In the genomic region with DNA sequence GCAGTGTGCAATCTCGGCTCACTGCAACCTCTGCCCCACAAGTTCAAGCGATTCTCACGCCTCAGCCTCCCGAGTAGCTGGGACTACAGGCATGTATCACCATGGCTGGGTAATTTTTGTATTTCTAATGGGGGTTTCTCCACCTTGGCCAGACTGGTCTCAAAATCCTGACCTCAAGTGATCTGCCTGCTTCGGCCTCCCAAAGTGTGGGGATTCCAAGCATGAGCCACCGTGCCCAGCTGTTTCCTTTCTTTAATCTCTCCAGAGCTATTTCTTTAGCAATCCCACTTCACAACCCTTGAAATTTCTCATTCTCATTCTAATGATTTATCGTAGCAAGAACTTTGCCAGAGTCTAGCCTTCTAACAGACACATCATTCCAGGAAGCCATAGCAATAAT, we compare ENCODE assay signal across 24 cellular contexts.
"Had no signal": no experiment of that assay in that cellular context is flagged by ENCODE, and none has a peak within 500 bp of the region (broad histone marks: within the 10 kb centered on the region; RNA-seq: fewer than 3 reads in every experiment).

No MANE protein-coding gene starts in this region.

- H3K27me3 Mint-ChIP-seq: type B pancreatic cell had no signal

- H3K9me3 Mint-ChIP-seq: dendritic cell treated with granulocyte-macrophage colony-stimulating factor and Interleukin-4, amounts not matched to agents 40 ng/mL and 50 ng/mL, for 4 days; effector memory CD8-positive, alpha-beta T cell; stimulated activated effector memory CD8-positive, alpha-beta T cell treated with anti-CD3 and anti-CD28 coated beads, Interleukin-12 subunit alpha, Interleukin-12 subunit beta, amount 100 ng/mL, for 72 hours; type B pancreatic cell had no signal

- H3K27ac ChIP-seq: esophagus squamous epithelium, gastroesophageal sphincter, suprapubic skin, thyroid gland had no signal

- H3K4me1 ChIP-seq: esophagus squamous epithelium, gastroesophageal sphincter, suprapubic skin, thyroid gland had no signal

- H3K4me1 Mint-ChIP-seq: immature natural killer cell; naive B cell; stimulated activated effector memory CD8-positive, alpha-beta T cell treated with anti-CD3 and anti-CD28 coated beads, Interleukin-12 subunit alpha, Interleukin-12 subunit beta, amount 100 ng/mL, for 72 hours had no signal

- H3K27ac Mint-ChIP-seq: dendritic cell treated with granulocyte-macrophage colony-stimulating factor and Interleukin-4, amounts not matched to agents 40 ng/mL and 50 ng/mL, for 4 days; effector memory CD8-positive, alpha-beta T cell; immature natural killer cell; naive B cell; stimulated activated effector memory CD8-positive, alpha-beta T cell treated with anti-CD3 and anti-CD28 coated beads, Interleukin-12 subunit alpha, Interleukin-12 subunit beta, amount 100 ng/mL, for 72 hours; type B pancreatic cell had no signal

- H3K36me3 ChIP-seq: esophagus squamous epithelium, gastroesophageal sphincter, suprapubic skin, thyroid gland had no signal

- DNase-seq: effector memory CD8-positive, alpha-beta T cell; esophagus squamous epithelium; foreskin fibroblast; glutamatergic neuron; immature natural killer cell; left cardiac atrium; left ventricle myocardium superior; mesendoderm; naive B cell; posterior cingulate gyrus; stimulated activated CD4-positive, alpha-beta T cell treated with anti-CD3 and anti-CD28 coated beads, Interleukin-4, amount 100 ng/mL, for 1 hour; stimulated activated CD8-positive, alpha-beta memory T cell treated with anti-CD3 and anti-CD28 coated beads, Interleukin-4, amount 100 ng/mL, for 48 hours; stimulated activated naive CD8-positive, alpha-beta T cell treated with anti-CD3 and anti-CD28 coated beads, Interleukin-15, Interleukin-2, amounts not matched to agents 100 U/mL and 50 U/mL, for 24 hours; thyroid gland had no signal

- H3K4me2 ChIP-seq: smooth muscle cell had no signal

- ATAC-seq: effector memory CD8-positive, alpha-beta T cell; gastroesophageal sphincter; left cardiac atrium; left ventricle myocardium superior; stimulated activated naive CD8-positive, alpha-beta T cell treated with anti-CD3 and anti-CD28 coated beads, Interleukin-15, Interleukin-2, amounts not matched to agents 100 U/mL and 50 U/mL, for 24 hours had no signal

- H3K9me3 ChIP-seq: esophagus squamous epithelium, gastroesophageal sphincter, suprapubic skin, thyroid gland had no signal

- H3K27me3 ChIP-seq: esophagus squamous epithelium, suprapubic skin, thyroid gland had no signal

- H3K4me3 ChIP-seq: esophagus squamous epithelium, gastroesophageal sphincter, lung, smooth muscle cell, suprapubic skin, thyroid gland had no signal

- H3K36me3 Mint-ChIP-seq: immature natural killer cell; naive B cell; stimulated activated effector memory CD8-positive, alpha-beta T cell treated with anti-CD3 and anti-CD28 coated beads, Interleukin-12 subunit alpha, Interleukin-12 subunit beta, amount 100 ng/mL, for 72 hours; type B pancreatic cell had no signal

- H3K4me3 Mint-ChIP-seq: dendritic cell treated with granulocyte-macrophage colony-stimulating factor and Interleukin-4, amounts not matched to agents 40 ng/mL and 50 ng/mL, for 4 days; effector memory CD8-positive, alpha-beta T cell; immature natural killer cell; stimulated activated effector memory CD8-positive, alpha-beta T cell treated with anti-CD3 and anti-CD28 coated beads, Interleukin-12 subunit alpha, Interleukin-12 subunit beta, amount 100 ng/mL, for 72 hours; type B pancreatic cell had no signal

- FAIRE-seq: colon, keratinocyte, urothelium cell line had no signal
